In the genomic region with DNA sequence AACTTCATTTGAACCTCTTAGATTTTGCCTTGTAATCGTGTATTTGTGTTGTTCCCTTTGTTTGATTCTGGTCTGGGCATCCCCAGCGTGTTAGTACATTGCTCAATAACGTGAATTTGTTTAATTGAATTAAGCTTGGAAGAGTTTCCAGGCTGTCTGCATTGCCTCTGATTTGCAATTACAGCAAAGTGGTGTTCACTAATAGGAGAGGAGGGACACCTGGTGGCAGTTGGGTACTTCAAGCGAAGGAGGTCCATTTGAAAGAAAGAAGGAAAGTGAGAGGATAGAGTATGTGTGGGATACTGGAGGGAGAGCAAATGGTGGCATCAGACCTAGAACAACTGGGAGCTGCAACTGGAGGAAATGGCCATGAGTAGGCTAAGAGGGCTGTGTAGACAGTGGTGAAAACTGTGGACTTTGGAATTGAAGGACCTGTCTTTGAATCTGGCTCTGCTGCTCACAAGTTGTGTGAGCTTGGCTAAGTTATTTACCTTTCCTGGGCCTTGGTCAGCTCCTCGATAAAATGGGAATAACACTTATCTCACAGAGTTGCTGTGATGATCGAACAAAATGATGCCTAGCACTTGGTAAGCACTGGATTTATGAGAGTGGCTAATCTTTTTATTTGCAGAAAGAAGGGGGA, we compare ENCODE assay signal across 10 cellular contexts. TPM values are rescaled to one million over a fixed set of nuclear protein-coding genes. Genes with fewer than 3 reads are reported as not detected.
DNase-seq lines count a peak whose midpoint lies in the region; ATAC-seq and TF ChIP-seq lines count a peak whose summit lies in the region.
"Had no signal": no experiment of that assay in that cellular context is flagged by ENCODE, and none has a peak within 500 bp of the region (broad histone marks: within the 10 kb centered on the region; RNA-seq: fewer than 3 reads in every experiment).

No MANE protein-coding gene starts in this region.

- H3K4me3 ChIP-seq in Caco-2 (ENCODE audit: low read depth, low read length) (no peak overlapping the region), OCI-LY7 (ENCODE audit: low read depth, low read length, poor library complexity, severe bottlenecking) (no peak overlapping the region), ascending aorta (no peak overlapping the region)
- H3K4me3 ChIP-seq: SJSA1, skin epidermis had no signal

- H4K20me1 ChIP-seq in OCI-LY7 (ENCODE audit: insufficient read depth, low read length), result no peaks in the 10 kb centered on the region

- no peak overlapping the region for H3K4me3 Mint-ChIP-seq in Caco-2 (ENCODE audit: unreplicated experiment)

- POLR2A ChIA-PET in Caco-2 (lab: Charles Lee) (no interaction called here), OCI-LY7 (lab: Charles Lee) (interaction anchor here (1.0 to 1.1 kb wide), 2 partner anchors 14 to 355 kb away, joined by 3 to 4 read pairs; no protein-coding TSS in a partner anchor)

- H3K36me3 Mint-ChIP-seq in Caco-2 (ENCODE audit: insufficient read depth, unreplicated experiment), result no peaks in the 10 kb centered on the region

- H3K27me3 ChIP-seq in Caco-2 (replicated peaks; ENCODE audit: control insufficient read depth, insufficient read depth, low read length) (no peaks in the 10 kb centered on the region), ascending aorta (no peaks in the 10 kb centered on the region)
- H3K27me3 ChIP-seq: SJSA1 had no signal

- no peaks in the 10 kb centered on the region for H3K36me3 ChIP-seq in Caco-2 (ENCODE audit: control insufficient read depth, insufficient read depth, low read length)
- H3K36me3 ChIP-seq in OCI-LY7 (ENCODE audit: insufficient read depth, low read length), result no peaks in the 10 kb centered on the region
- H3K36me3 ChIP-seq in ascending aorta, result no peaks in the 10 kb centered on the region
- H3K36me3 ChIP-seq: SJSA1 had no signal

- H3K4me1 Mint-ChIP-seq in Caco-2 (ENCODE audit: low read depth, unreplicated experiment), result peaks cover 13% of the 10 kb centered on the region

- DNase-seq in Caco-2 (peak; percentile 62 to 63), OCI-LY7 (ENCODE audit: low spot score) (peak; percentile 65), ascending aorta (ENCODE audit: low spot score in 2 of 2) (peak in 1 of 2 donors; percentile 74), hippocampal formation (lab: John Stamatoyannopoulos, UW) (peak; percentile 52 to 78)
- peak; percentile 9 to 19 for DNase-seq in stimulated activated CD4-positive, alpha-beta T cell treated with anti-CD3 and anti-CD28 coated beads, Interleukin-2, amount 100 ng/mL, for 48 hours

- H3K9me3 ChIP-seq in Caco-2 (no peaks in the 10 kb centered on the region), OCI-LY7 (ENCODE audit: low read length) (no peaks in the 10 kb centered on the region), ascending aorta (no peaks in the 10 kb centered on the region)
- H3K9me3 ChIP-seq: SJSA1 had no signal

- ATAC-seq in GM18907 (IDR thresholded peaks at IDR 0.05; ENCODE audit: unreplicated experiment) (peak; percentile 64), HG03520 (IDR thresholded peaks at IDR 0.05; ENCODE audit: unreplicated experiment) (peak; percentile 43), GM18519 (IDR thresholded peaks at IDR 0.05; ENCODE audit: low FRiP score, unreplicated experiment) (no peak)

- no peaks in the 10 kb centered on the region for H3K9me3 Mint-ChIP-seq in Caco-2 (ENCODE audit: unreplicated experiment)

- BruUV-seq in Caco-2 (replicated peaks; lab: Mats Ljungman, UMichigan), result no TSS peak
- BruUV-seq in OCI-LY7 (replicated peaks; lab: Mats Ljungman, UMichigan), result no TSS peak

- H3K4me2 ChIP-seq in OCI-LY7 (ENCODE audit: low read length), result no peak overlapping the region

- intact Hi-C loops in Caco-2 (cut with micrococcal nuclease; ENCODE audit: unreplicated experiment) (loop anchor here (1.0 to 10.0 kb wide), 6 partner anchors 16 to 755 kb away; partner anchors contain the start of gene LSMEM1), OCI-LY7 (cut with micrococcal nuclease; ENCODE audit: unreplicated experiment) (loop anchor here (5.0 to 10.0 kb wide), 4 partner anchors 79 to 744 kb away; no protein-coding TSS in a partner anchor), ascending aorta (cut with DNase I) (loop anchor here (5.0 kb wide), 3 partner anchors 104 to 754 kb away; partner anchors contain the start of genes DOCK4 and ZNF277)

- H3K4me1 ChIP-seq in Caco-2, result no peaks in the 10 kb centered on the region
- H3K4me1 ChIP-seq in OCI-LY7 (ENCODE audit: insufficient read depth, low read length, poor library complexity, severe bottlenecking), result no peaks in the 10 kb centered on the region
- H3K4me1 ChIP-seq in ascending aorta, result no peaks in the 10 kb centered on the region
- H3K4me1 ChIP-seq: SJSA1 had no signal

- H3K27ac ChIP-seq in OCI-LY7 (ENCODE audit: low read depth, low read length, poor library complexity, severe bottlenecking) (no peak overlapping the region), ascending aorta (no peak overlapping the region)
- H3K27ac ChIP-seq: SJSA1 had no signal

- TF ChIP-seq CTCF in Caco-2 (IDR thresholded peaks at IDR 0.05; ENCODE audit: insufficient read depth in 1 of 2, low read depth in 1 of 2, low read length in 1 of 2, severe bottlenecking in 1 of 2, unreplicated experiment in 1 of 2) (peak; percentile 56 to 74), OCI-LY7 (conservative IDR thresholded peaks at IDR 0.05; ENCODE audit: low read length) (peak; percentile 89), ascending aorta (IDR thresholded peaks at IDR 0.05) (peak; percentile 63 to 79 (median 68))

- no peaks in the 10 kb centered on the region for H3K79me2 ChIP-seq in OCI-LY7 (ENCODE audit: insufficient read depth, low read depth, low read length)

- CTCF ChIA-PET in Caco-2 (lab: Charles Lee) (interaction anchor here (0.8 to 1.2 kb wide), 2 partner anchors 10 to 641 kb away, joined by 3 read pairs; no protein-coding TSS in a partner anchor), OCI-LY7 (lab: Charles Lee; ENCODE audit: unreplicated experiment) (no interaction called here)

- peaks cover 3% of the 10 kb centered on the region for H3K27me3 Mint-ChIP-seq in Caco-2 (ENCODE audit: insufficient read depth, unreplicated experiment)

- H2AFZ ChIP-seq in OCI-LY7 (ENCODE audit: low read length), result no peak overlapping the region

- no peak overlapping the region for H3K27ac Mint-ChIP-seq in Caco-2 (ENCODE audit: unreplicated experiment)

- no peaks in the 10 kb centered on the region for H3K9me2 ChIP-seq in OCI-LY7 (ENCODE audit: insufficient read depth, low read length)

RNA-seq across cellular contexts. Expression of gene LSMEM1, which starts 15.2 kb away (rescaled TPM):
- total RNA-seq in Caco-2 (2022) (2.0 TPM in 2 replicates), OCI-LY7 (2022) (1.5 and 1.9 TPM in 2 replicates), ascending aorta (not detected)
- total RNA-seq in OCI-LY7 (2014; rRNA removed; shearing (Covaris generic)), result 0.31 and 0.32 TPM in 2 replicates

RNA-seq across cellular contexts. Expression of gene IFRD1, which starts 45.7 kb away (rescaled TPM):
- total RNA-seq in Caco-2 (2022) (78.8 and 83.2 TPM in 2 replicates), OCI-LY7 (2022) (65.6 and 82.2 TPM in 2 replicates), ascending aorta (35.1 TPM)
- total RNA-seq in OCI-LY7 (2014; rRNA removed; shearing (Covaris generic)), result 49.1 and 54.9 TPM in 2 replicates
